ENCODE assay signal across 1 cellular context in genomic region chr1:37515185-37516034, GRCh38.
TF ChIP-seq lines count a peak whose summit lies in the region.

No MANE protein-coding gene starts in this region.

TF ChIP-seq in WTC11, 78 proteins besides CTCF, POLR2A, EP300 and RAD21 (continued from another document):
- no peak for TF ChIP-seq ZSCAN18 (CRISPR knock-in tag; IDR thresholded peaks at IDR 0.05)
- TF ChIP-seq, protein P1, sequence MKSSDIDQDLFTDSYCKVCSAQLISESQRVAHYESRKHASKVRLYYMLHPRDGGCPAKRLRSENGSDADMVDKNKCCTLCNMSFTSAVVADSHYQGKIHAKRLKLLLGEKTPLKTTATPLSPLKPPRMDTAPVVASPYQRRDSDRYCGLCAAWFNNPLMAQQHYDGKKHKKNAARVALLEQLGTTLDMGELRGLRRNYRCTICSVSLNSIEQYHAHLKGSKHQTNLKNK (CRISPR knock-in tag; IDR thresholded peaks at IDR 0.05): no peak
- no peak for TF ChIP-seq HMGA2 (CRISPR knock-in tag; IDR thresholded peaks at IDR 0.05)
- no peak for TF ChIP-seq CBFB (CRISPR knock-in tag; IDR thresholded peaks at IDR 0.05; ENCODE audit: low read depth)
- TF ChIP-seq, protein P2, sequence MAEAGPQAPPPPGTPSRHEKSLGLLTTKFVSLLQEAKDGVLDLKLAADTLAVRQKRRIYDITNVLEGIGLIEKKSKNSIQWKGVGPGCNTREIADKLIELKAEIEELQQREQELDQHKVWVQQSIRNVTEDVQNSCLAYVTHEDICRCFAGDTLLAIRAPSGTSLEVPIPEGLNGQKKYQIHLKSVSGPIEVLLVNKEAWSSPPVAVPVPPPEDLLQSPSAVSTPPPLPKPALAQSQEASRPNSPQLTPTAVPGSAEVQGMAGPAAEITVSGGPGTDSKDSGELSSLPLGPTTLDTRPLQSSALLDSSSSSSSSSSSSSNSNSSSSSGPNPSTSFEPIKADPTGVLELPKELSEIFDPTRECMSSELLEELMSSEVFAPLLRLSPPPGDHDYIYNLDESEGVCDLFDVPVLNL (CRISPR knock-in tag; IDR thresholded peaks at IDR 0.05; ENCODE audit: borderline replicate concordance, low read depth): no peak
- no peak for TF ChIP-seq SMAD3 (CRISPR knock-in tag; IDR thresholded peaks at IDR 0.05; ENCODE audit: borderline replicate concordance)
TF ChIP-seq in WTC11: peak in this region for 0.
